23 cellular contexts compared by ENCODE assay signal in the genomic region with DNA sequence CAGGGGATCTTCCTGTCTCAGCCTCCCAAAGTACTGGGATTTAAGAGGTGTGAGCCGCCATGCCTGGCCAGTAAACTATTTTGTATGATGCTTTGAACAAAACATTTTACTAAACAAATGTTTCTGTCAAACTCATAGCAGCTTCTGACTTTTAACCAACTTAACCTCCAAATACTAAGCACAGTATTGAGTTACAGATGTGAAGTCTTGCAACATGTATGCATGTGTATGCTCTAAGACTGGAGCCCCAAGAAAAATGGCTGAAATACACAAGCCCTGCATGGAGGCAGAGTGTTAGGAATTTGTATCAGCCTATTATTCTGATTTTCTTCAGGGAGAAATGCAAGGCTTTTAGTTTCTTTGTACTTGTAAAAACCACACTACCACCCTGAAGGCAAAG.
"Had no signal": no experiment of that assay in that cellular context is flagged by ENCODE, and none has a peak within 500 bp of the region (broad histone marks: within the 10 kb centered on the region; RNA-seq: fewer than 3 reads in every experiment).

No MANE protein-coding gene starts in this region.

- H3K27me3 Mint-ChIP-seq: activated B cell treated with CpG ODN at 0.5 μM for 24 hours; activated CD4-positive, alpha-beta T cell treated with anti-CD3 and anti-CD28 coated beads for 36 hours; activated naive CD8-positive, alpha-beta T cell had no signal

- H3K36me3 ChIP-seq: adrenal gland, neutrophil had no signal

- H3K9me3 ChIP-seq: adrenal gland, neutrophil had no signal

- DNase-seq: activated B cell treated with CpG ODN at 0.5 μM for 24 hours; activated CD4-positive, alpha-beta T cell treated with anti-CD3 and anti-CD28 coated beads for 36 hours; activated effector memory CD4-positive, alpha-beta T cell treated with Interleukin-2 at 50 U/mL for 16 hours; activated naive CD4-positive, alpha-beta T cell treated with Interleukin-2 at 50 U/mL for 16 hours; adrenal gland; brain microvascular endothelial cell; caudate nucleus; foreskin melanocyte; islet precursor cell; left ventricle myocardium inferior; mesendoderm; mucosa of descending colon; nephron progenitor cell; retina; stimulated activated CD4-positive, alpha-beta T cell treated with anti-CD3 and anti-CD28 coated beads, Interleukin-15, amount 100 ng/mL, for 24 hours; stimulated activated CD4-positive, alpha-beta T cell treated with anti-CD3 and anti-CD28 coated beads, Interleukin-2, amount 100 ng/mL, for 24 hours; stimulated activated naive CD4-positive, alpha-beta T cell; T-helper 1 cell had no signal

- H3K4me3 ChIP-seq: adrenal gland, left ventricle myocardium inferior, lung, mucosa of descending colon, tibial nerve had no signal

- H3K4me1 Mint-ChIP-seq: nephron progenitor cell had no signal

- ATAC-seq: activated CD4-positive, alpha-beta T cell treated with anti-CD3 and anti-CD28 coated beads for 36 hours; mucosa of descending colon had no signal

- H3K27ac Mint-ChIP-seq: activated B cell treated with CpG ODN at 0.5 μM for 24 hours; nephron progenitor cell; T-helper 2 cell treated with Interferon-gamma antibody and Interleukin-4, amounts not matched to agents 5 μg/mL and 100 μg/mL, for 36 hours had no signal

- H3K4me3 Mint-ChIP-seq: activated B cell treated with CpG ODN at 0.5 μM for 24 hours; activated CD4-positive, alpha-beta T cell treated with anti-CD3 and anti-CD28 coated beads for 36 hours; activated naive CD8-positive, alpha-beta T cell; nephron progenitor cell; T-helper 2 cell treated with Interferon-gamma antibody and Interleukin-4, amounts not matched to agents 5 μg/mL and 100 μg/mL, for 36 hours had no signal

- H3K27me3 ChIP-seq: adrenal gland, brain microvascular endothelial cell, neutrophil, tibial nerve had no signal

- H3K27ac ChIP-seq: adrenal gland, brain microvascular endothelial cell, left ventricle myocardium inferior, neutrophil, tibial nerve had no signal
